Comparison of ENCODE assay signal across 21 cellular contexts in the genomic region with DNA sequence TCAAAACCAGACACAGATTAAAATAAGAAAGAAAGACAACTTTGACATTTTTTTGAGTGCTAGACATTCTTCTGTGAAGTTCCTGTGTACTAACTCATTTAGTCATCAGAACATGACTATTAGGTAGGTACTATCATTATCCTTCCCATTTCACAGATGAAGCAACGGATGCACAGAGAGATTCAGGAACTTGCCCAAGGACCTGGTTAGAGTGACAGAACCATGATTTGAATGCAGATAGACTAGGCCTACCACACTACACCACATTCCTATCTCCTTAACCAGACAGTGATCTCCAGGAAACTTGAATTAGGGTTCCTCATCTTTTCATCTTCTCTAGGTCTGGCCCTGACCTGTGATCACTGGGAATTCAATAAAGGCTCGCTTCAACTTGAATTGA. TPM values are rescaled to one million over a fixed set of nuclear protein-coding genes. Genes with fewer than 3 reads are reported as not detected.
DNase-seq lines count a peak whose midpoint lies in the region; ATAC-seq and TF ChIP-seq lines count a peak whose summit lies in the region.
"Had no signal": no experiment of that assay in that cellular context is flagged by ENCODE, and none has a peak within 500 bp of the region (broad histone marks: within the 10 kb centered on the region; RNA-seq: fewer than 3 reads in every experiment).

No MANE protein-coding gene starts in this region.

- no peaks in the 10 kb centered on the region for H3K36me3 ChIP-seq in HEK293 (ENCODE audit: control insufficient read depth in 2 of 2, insufficient read depth in 1 of 2, low read length in 2 of 2)
- H3K36me3 ChIP-seq: BLaER1 treated with 17β-estradiol and CSF1 and Interleukin-3, amounts not matched to agents 10 nM and 100 nM had no signal

- H3K4me3 Mint-ChIP-seq in stimulated activated memory B cell treated with anti-CD40 and anti-IgM and Interleukin-4, amounts not matched to agents 10 μg/mL and 1 μg/mL and 100 μg/mL, for 72 hours: no peak overlapping the region
- H3K4me3 Mint-ChIP-seq: CD4-positive, CD25-positive, alpha-beta regulatory T cell; CD8-positive, alpha-beta memory T cell; H9 had no signal

- ATAC-seq in esophagus mucosa (peak; percentile 69), HG03025 (IDR thresholded peaks at IDR 0.05; ENCODE audit: low FRiP score, unreplicated experiment) (no peak), HG03097 (IDR thresholded peaks at IDR 0.05; ENCODE audit: low FRiP score, unreplicated experiment) (no peak)
- no peak for ATAC-seq in stimulated activated memory B cell treated with anti-CD40 and anti-IgM and Interleukin-4, amounts not matched to agents 10 μg/mL and 1 μg/mL and 100 μg/mL, for 72 hours
- ATAC-seq: GM12878 had no signal

- no peaks in the 10 kb centered on the region for H3K27me3 Mint-ChIP-seq in stimulated activated memory B cell treated with anti-CD40 and anti-IgM and Interleukin-4, amounts not matched to agents 10 μg/mL and 1 μg/mL and 100 μg/mL, for 72 hours
- H3K27me3 Mint-ChIP-seq: CD8-positive, alpha-beta memory T cell had no signal

- no peak for TF ChIP-seq CTCF in HEK293 (tag by site-specific recombination; IDR thresholded peaks at IDR 0.05)

- H3K36me3 Mint-ChIP-seq in stimulated activated memory B cell treated with anti-CD40 and anti-IgM and Interleukin-4, amounts not matched to agents 10 μg/mL and 1 μg/mL and 100 μg/mL, for 72 hours: no peaks in the 10 kb centered on the region
- H3K36me3 Mint-ChIP-seq: CD4-positive, CD25-positive, alpha-beta regulatory T cell had no signal

- no peak overlapping the region for H3K4me3 ChIP-seq in HEK293 (ENCODE audit: low read depth, low read length)
- H3K4me3 ChIP-seq: BLaER1 treated with 17β-estradiol and CSF1 and Interleukin-3, amounts not matched to agents 10 nM and 100 nM; GM12878 had no signal

- H3K27ac Mint-ChIP-seq in stimulated activated memory B cell treated with anti-CD40 and anti-IgM and Interleukin-4, amounts not matched to agents 10 μg/mL and 1 μg/mL and 100 μg/mL, for 72 hours: peak overlapping the region; percentile 40
- H3K27ac Mint-ChIP-seq: CD4-positive, CD25-positive, alpha-beta regulatory T cell; CD8-positive, alpha-beta memory T cell; H9 had no signal

- H3K4me1 ChIP-seq in HEK293 (ENCODE audit: control insufficient read depth, insufficient read depth, low read length): no peaks in the 10 kb centered on the region

- no peak overlapping the region for H3K27ac ChIP-seq in HEK293 (ENCODE audit: extremely low read depth, low read depth, low read length)
- H3K27ac ChIP-seq: BLaER1 treated with 17β-estradiol and CSF1 and Interleukin-3, amounts not matched to agents 10 nM and 100 nM had no signal

- POLR2A ChIA-PET in HEK293 (lab: Yijun Ruan, JAX): no interaction called here

- peaks cover 2% of the 10 kb centered on the region for H3K9me3 Mint-ChIP-seq in stimulated activated memory B cell treated with anti-CD40 and anti-IgM and Interleukin-4, amounts not matched to agents 10 μg/mL and 1 μg/mL and 100 μg/mL, for 72 hours
- H3K9me3 Mint-ChIP-seq: CD8-positive, alpha-beta memory T cell had no signal

- no peaks in the 10 kb centered on the region for H3K9me3 ChIP-seq in HEK293 (ENCODE audit: control insufficient read depth, insufficient read depth, low read depth, low read length)

- DNase-seq in CD1c-positive myeloid dendritic cell (ENCODE audit: extremely low spot score) (peak; percentile 57), mucosa of gallbladder (ENCODE audit: low spot score) (no peak), retina (no peak)
- DNase-seq: 8988T; CD4-positive, CD25-positive, alpha-beta regulatory T cell; CD8-positive, alpha-beta memory T cell; COR-L47; DMS 273 treated with DMSO at 0.1 percent for 48 hours; DMS53; DND-41; GF-D8; H9; IMR-90; KBM-7 had no signal

- H3K4me1 Mint-ChIP-seq in stimulated activated memory B cell treated with anti-CD40 and anti-IgM and Interleukin-4, amounts not matched to agents 10 μg/mL and 1 μg/mL and 100 μg/mL, for 72 hours: peaks cover 30% of the 10 kb centered on the region
- H3K4me1 Mint-ChIP-seq: CD8-positive, alpha-beta memory T cell had no signal

- CTCF ChIA-PET in HEK293 (lab: Yijun Ruan, JAX): no interaction called here

TF ChIP-seq in HEK293, 187 proteins besides CTCF, POLR2A, EP300 and RAD21:
- peak; percentile 26; the same call in 1 of the 2 replicates for TF ChIP-seq ZNF26 (tag by site-specific recombination; IDR thresholded peaks at IDR 0.05)
- TF ChIP-seq SP2 (tag by site-specific recombination; IDR thresholded peaks at IDR 0.05): no peak

RNA-seq across cellular contexts. Expression of gene MED13L, which starts 54.4 kb away (rescaled TPM):
- 69.3 TPM for total RNA-seq in esophagus mucosa
- 117 TPM for total RNA-seq in mucosa of gallbladder
